Comparison of ENCODE assay signal across 19 cellular contexts in the genomic region with DNA sequence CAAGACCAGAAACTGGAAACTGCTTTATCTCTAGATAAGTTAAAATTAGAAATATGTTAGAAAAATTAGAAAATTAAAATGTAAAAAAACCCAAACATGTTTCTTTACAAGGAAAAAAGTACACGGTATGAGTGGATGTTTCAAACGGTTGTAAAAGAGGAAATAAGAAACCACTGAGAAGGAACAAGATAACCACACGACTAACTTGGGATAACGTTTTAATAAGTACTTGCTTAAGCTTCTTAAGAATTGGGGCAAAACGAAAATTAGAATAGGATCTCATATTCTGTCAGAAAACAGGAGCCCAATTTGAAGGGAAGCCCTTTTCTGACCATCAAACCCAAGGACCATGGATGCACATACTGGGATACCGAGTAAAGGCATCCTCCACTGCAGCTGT. TPM values are rescaled to one million over a fixed set of nuclear protein-coding genes. Genes with fewer than 3 reads are reported as not detected.
DNase-seq lines count a peak whose midpoint lies in the region; ATAC-seq, FAIRE-seq and TF ChIP-seq lines count a peak whose summit lies in the region.
"Had no signal": no experiment of that assay in that cellular context is flagged by ENCODE, and none has a peak within 500 bp of the region (broad histone marks: within the 10 kb centered on the region; RNA-seq: fewer than 3 reads in every experiment).

No MANE protein-coding gene starts in this region.

- no peaks in the 10 kb centered on the region for H3K79me2 ChIP-seq in neural progenitor cell (ENCODE audit: low read depth)

- H3F3A ChIP-seq in neural progenitor cell (ENCODE audit: low read depth), result peaks cover 7% of the 10 kb centered on the region

- H3K36me3 Mint-ChIP-seq in activated CD4-positive, alpha-beta T cell treated with anti-CD3 and anti-CD28 coated beads, Interleukin-2, amount 10 ng/mL, durations not matched to agents 24 days and 14 days (ENCODE audit: low read depth), result peaks cover 66% of the 10 kb centered on the region
- peaks cover 37% of the 10 kb centered on the region for H3K36me3 Mint-ChIP-seq in memory B cell
- H3K36me3 Mint-ChIP-seq in neural progenitor cell, result peaks cover 26% of the 10 kb centered on the region

- H3K27ac ChIP-seq in neural progenitor cell, result no peak overlapping the region
- no peak overlapping the region for H3K27ac ChIP-seq in small intestine (ENCODE audit: low read depth in 1 of 2, low read length in 1 of 2)
- H3K27ac ChIP-seq: 22Rv1, SJCRH30, tibial artery had no signal

- H3K27ac Mint-ChIP-seq in activated CD4-positive, alpha-beta T cell treated with anti-CD3 and anti-CD28 coated beads, Interleukin-2, amount 10 ng/mL, durations not matched to agents 24 days and 14 days, result no peak overlapping the region
- H3K27ac Mint-ChIP-seq in memory B cell (peak overlapping the region; percentile 28), neural progenitor cell (no peak overlapping the region)

- H3K27me3 ChIP-seq in neural progenitor cell, result no peaks in the 10 kb centered on the region
- H3K27me3 ChIP-seq in small intestine (ENCODE audit: control insufficient read depth in 2 of 2, insufficient read depth in 2 of 2, low read length in 2 of 2), result no peaks in the 10 kb centered on the region
- H3K27me3 ChIP-seq: SJCRH30, tibial artery had no signal

- peaks cover 30% of the 10 kb centered on the region for H3K4me1 Mint-ChIP-seq in activated CD4-positive, alpha-beta T cell treated with anti-CD3 and anti-CD28 coated beads, Interleukin-2, amount 10 ng/mL, durations not matched to agents 24 days and 14 days
- peaks cover 21% of the 10 kb centered on the region for H3K4me1 Mint-ChIP-seq in memory B cell
- H3K4me1 Mint-ChIP-seq in neural progenitor cell, result no peaks in the 10 kb centered on the region

- peak; percentile 70 for ATAC-seq in memory B cell (ENCODE audit: low read depth)

- H3K4me3 ChIP-seq in neural progenitor cell (no peak overlapping the region), small intestine (ENCODE audit: low read depth in 1 of 2, low read length in 2 of 2) (no peak overlapping the region)
- H3K4me3 ChIP-seq: SJCRH30, tibial artery had no signal

- H3K9me3 Mint-ChIP-seq in activated CD4-positive, alpha-beta T cell treated with anti-CD3 and anti-CD28 coated beads, Interleukin-2, amount 10 ng/mL, durations not matched to agents 24 days and 14 days, result no peaks in the 10 kb centered on the region
- H3K9me3 Mint-ChIP-seq in memory B cell, result no peaks in the 10 kb centered on the region
- no peaks in the 10 kb centered on the region for H3K9me3 Mint-ChIP-seq in neural progenitor cell

- H2AFZ ChIP-seq in neural progenitor cell (replicated peaks), result no peak overlapping the region

- H3K9me3 ChIP-seq in neural progenitor cell (ENCODE audit: low read depth) (no peaks in the 10 kb centered on the region), small intestine (ENCODE audit: control insufficient read depth, low read depth) (no peaks in the 10 kb centered on the region)
- H3K9me3 ChIP-seq: SJCRH30, tibial artery had no signal

- no peaks in the 10 kb centered on the region for H3K27me3 Mint-ChIP-seq in activated CD4-positive, alpha-beta T cell treated with anti-CD3 and anti-CD28 coated beads, Interleukin-2, amount 10 ng/mL, durations not matched to agents 24 days and 14 days
- H3K27me3 Mint-ChIP-seq in memory B cell (no peaks in the 10 kb centered on the region), neural progenitor cell (ENCODE audit: insufficient read depth, low read depth) (peaks cover 2% of the 10 kb centered on the region)

- no peak overlapping the region for H3K9ac ChIP-seq in neural progenitor cell

- H3K36me3 ChIP-seq in neural progenitor cell (peaks cover 2% of the 10 kb centered on the region), small intestine (ENCODE audit: control insufficient read depth in 2 of 2, insufficient read depth in 2 of 2, low read length in 2 of 2) (peaks cover 18 to 23% of the 10 kb centered on the region in 2 donors)

- H3K4me3 Mint-ChIP-seq in activated CD4-positive, alpha-beta T cell treated with anti-CD3 and anti-CD28 coated beads, Interleukin-2, amount 10 ng/mL, durations not matched to agents 24 days and 14 days, result peak overlapping the region; percentile 7
- H3K4me3 Mint-ChIP-seq in memory B cell (no peak overlapping the region), neural progenitor cell (no peak overlapping the region)

- in situ Hi-C loops in KBM-7 (cut with MboI; ENCODE audit: low pct_unique_long_range_greater_than_20kb, low sequenced_read_pairs), result no loop called here

- intact Hi-C loops in activated CD4-positive, alpha-beta T cell treated with anti-CD3 and anti-CD28 coated beads, Interleukin-2, amount 10 ng/mL, durations not matched to agents 24 days and 14 days (cut with micrococcal nuclease), result loop anchor here (1.0 to 10.0 kb wide), 4 partner anchors 59 to 419 kb away; partner anchors contain the start of genes DNAAF1, HSDL1, MEAK7 and TAF1C

- no peaks in the 10 kb centered on the region for H3K4me1 ChIP-seq in neural progenitor cell
- no peaks in the 10 kb centered on the region for H3K4me1 ChIP-seq in small intestine (ENCODE audit: control insufficient read depth in 2 of 2, insufficient read depth in 1 of 2, low read depth in 1 of 2, low read length in 1 of 2)
- H3K4me1 ChIP-seq: SJCRH30 had no signal

- H4K20me1 ChIP-seq in neural progenitor cell (ENCODE audit: low read depth), result peaks cover 3% of the 10 kb centered on the region

- FAIRE-seq in small intestine (lab: Jason Lieb, UNC), result no peak

- 51 to 66% (median 63%) methylated on average over 6 of the region's 6 CpGs for WGBS in small intestine, 3 donors

- no peak for DNase-seq in activated CD4-positive, alpha-beta T cell treated with anti-CD3 and anti-CD28 coated beads, Interleukin-2, amount 10 ng/mL, durations not matched to agents 24 days and 14 days
- no peak for DNase-seq in activated CD4-positive, alpha-beta T cell treated with anti-CD3 and anti-CD28 coated beads for 48 hours
- DNase-seq in KBM-7, result peak; percentile 36
- DNase-seq in SKM-1 treated with dmso at 0.1 percent for 144 hours (lab: John Stamatoyannopoulos, UW; ENCODE audit: unreplicated experiment), result peak; percentile 72
- no peak for DNase-seq in memory B cell (ENCODE audit: low spot score in 2 of 2)
- DNase-seq in neural progenitor cell (ENCODE audit: low spot score), result no peak
- DNase-seq in D341Med (ENCODE audit: low spot score), result no peak
- no peak for DNase-seq in small intestine
- DNase-seq: activated CD4-positive, alpha-beta T cell treated with anti-CD3 and anti-CD28 coated beads for 1 hour; activated effector memory CD4-positive, alpha-beta T cell treated with anti-CD3 and anti-CD28 coated beads, Interleukin-2, amount 50 U/mL, for 16 hours; DMS 273 treated with DMSO at 0.1 percent for 48 hours; GOT3; NCI-H1105; NCI-H510A; SJCRH30; tibial artery had no signal

- no peak overlapping the region for H3K4me2 ChIP-seq in neural progenitor cell

- no peak for TF ChIP-seq CTCF in neural progenitor cell (IDR thresholded peaks at IDR 0.05)

RNA-seq across cellular contexts. Expression of gene MBTPS1, which starts 31.0 kb away (rescaled TPM):
- total RNA-seq in activated CD4-positive, alpha-beta T cell treated with anti-CD3 and anti-CD28 coated beads, Interleukin-2, amount 10 ng/mL, durations not matched to agents 24 days and 14 days, result 49.6 and 52.3 TPM in 2 replicates
- 52.3 and 54.4 TPM in 2 replicates for total RNA-seq in neural progenitor cell (ENCODE audit: low replicate concordance)
- polyA plus RNA-seq in small intestine, result 10 to 100 TPM; 24.0 to 40.9 (median 30.4) TPM

RNA-seq across cellular contexts. Expression of gene SLC38A8, which starts 43.2 kb away (rescaled TPM):
- total RNA-seq in activated CD4-positive, alpha-beta T cell treated with anti-CD3 and anti-CD28 coated beads, Interleukin-2, amount 10 ng/mL, durations not matched to agents 24 days and 14 days, result not detected in 2 replicates
- not detected in 2 replicates for total RNA-seq in neural progenitor cell (ENCODE audit: low replicate concordance)
- under 1 TPM in 1 of 3 donors, not detected in 2; 0.33 TPM for polyA plus RNA-seq in small intestine
- total RNA-seq: bronchial epithelial cell, glomerular endothelial cell, SJCRH30 had no signal

RNA-seq across cellular contexts. Expression of gene HSDL1, which starts 59.2 kb away (rescaled TPM):
- total RNA-seq in activated CD4-positive, alpha-beta T cell treated with anti-CD3 and anti-CD28 coated beads, Interleukin-2, amount 10 ng/mL, durations not matched to agents 24 days and 14 days, result 16.4 and 17.6 TPM in 2 replicates
- 71.8 and 101 TPM in 2 replicates for total RNA-seq in neural progenitor cell (ENCODE audit: low replicate concordance)
- polyA plus RNA-seq in small intestine, result 10 to 100 TPM in 1 of 3 donors, 1 to 10 TPM in 2; 7.1 to 11.3 (median 9.4) TPM

RNA-seq across cellular contexts. Expression of gene DNAAF1, which starts 59.3 kb away (rescaled TPM):
- total RNA-seq in activated CD4-positive, alpha-beta T cell treated with anti-CD3 and anti-CD28 coated beads, Interleukin-2, amount 10 ng/mL, durations not matched to agents 24 days and 14 days, result not detected in 2 replicates
- total RNA-seq in neural progenitor cell (ENCODE audit: low replicate concordance), result 0.11 and 0.12 TPM in 2 replicates
- 1 to 10 TPM in 1 of 3 donors, under 1 TPM in 1, not detected in 1; 0.72 to 2.0 TPM for polyA plus RNA-seq in small intestine
- total RNA-seq: bronchial epithelial cell, glomerular endothelial cell had no signal

Comparison
In these comparisons a context has a peak if more than half of its experiments do, and no peak if none do; other contexts are left out.
1. DNase-seq: peak in KBM-7 (single experiment) and SKM-1 treated with dmso at 0.1 percent for 144 hours (single experiment); none in activated CD4-positive, alpha-beta T cell treated with anti-CD3 and anti-CD28 coated beads, Interleukin-2, amount 10 ng/mL, durations not matched to agents 24 days and 14 days (single experiment), activated CD4-positive, alpha-beta T cell treated with anti-CD3 and anti-CD28 coated beads for 48 hours (single experiment), memory B cell (0 of 2), neural progenitor cell (single experiment), D341Med (single experiment) and small intestine (single experiment).